Comparison of ENCODE assay signal across 1 cellular context in the genomic region with DNA sequence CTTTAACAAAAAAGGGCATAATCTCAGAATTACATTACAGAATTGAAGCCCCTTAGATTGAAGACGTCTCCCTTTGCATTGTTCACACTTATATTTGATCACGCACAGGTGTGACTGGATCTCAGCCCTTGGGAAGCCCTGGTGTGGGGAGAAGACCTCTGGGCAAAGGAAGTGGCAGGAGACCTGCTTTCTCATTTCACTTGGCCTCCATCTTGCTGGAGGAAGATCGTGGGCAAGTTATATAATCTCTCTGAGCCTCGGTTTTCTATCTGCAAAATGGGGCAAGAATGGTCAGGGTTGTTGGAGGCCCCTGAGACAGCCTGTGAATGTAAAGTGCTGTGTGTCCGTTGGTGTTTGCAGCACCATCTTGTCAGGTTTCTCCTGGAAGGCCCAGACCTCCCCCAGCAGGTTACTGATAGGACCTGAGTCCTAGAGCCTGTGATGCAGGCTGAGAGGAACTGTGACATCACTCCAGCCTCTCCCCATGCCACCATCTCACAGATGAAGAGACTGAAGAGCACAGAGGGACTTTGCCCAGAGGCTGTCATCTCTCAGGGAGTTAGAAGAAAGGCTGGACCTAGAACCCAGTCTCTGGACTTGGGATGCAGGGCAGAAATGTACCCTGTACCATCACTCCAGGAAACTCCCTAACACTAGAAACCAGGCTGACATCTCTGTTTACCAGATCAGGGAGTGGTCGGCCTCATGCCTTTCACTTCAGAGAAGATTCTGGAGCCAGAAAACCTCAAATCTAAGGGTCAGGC.
A peak's percentile ranks its signal among the peaks of the same experiment; 100 is the strongest.
TF ChIP-seq lines count a peak whose summit lies in the region.

No MANE protein-coding gene starts in this region.

TF ChIP-seq in HepG2, 621 proteins besides CTCF, POLR2A, EP300 and RAD21 (continues in another document):
- TF ChIP-seq GTF3A (CRISPR knock-in tag; conservative IDR thresholded peaks at IDR 0.05) (no peak), RXRB (CRISPR knock-in tag; IDR thresholded peaks at IDR 0.05; ENCODE audit: borderline replicate concordance) (peak; percentile 53; the same call in 1 of the 2 replicates), BCL6 (CRISPR knock-in tag; IDR thresholded peaks at IDR 0.05) (peak; percentile 67; the same call in 1 of the 2 replicates), YY1 (IDR thresholded peaks at IDR 0.05; ENCODE audit: insufficient read depth, insufficient replicate concordance, low read depth, low read length) (no peak), ZBTB20 (CRISPR knock-in tag; IDR thresholded peaks at IDR 0.05; ENCODE audit: borderline replicate concordance, low read depth) (no peak), ARNT (IDR thresholded peaks at IDR 0.05) (no peak), MLLT10 (CRISPR knock-in tag; IDR thresholded peaks at IDR 0.05) (no peak), FOXC1 (CRISPR knock-in tag; IDR thresholded peaks at IDR 0.05; ENCODE audit: borderline replicate concordance) (no peak), ADNP (CRISPR knock-in tag; IDR thresholded peaks at IDR 0.05) (peak; percentile 51; the same call in 1 of the 2 replicates), SMYD3 (CRISPR knock-in tag; IDR thresholded peaks at IDR 0.05) (no peak), ZFP82 (CRISPR knock-in tag; IDR thresholded peaks at IDR 0.05; ENCODE audit: borderline replicate concordance) (no peak), SRY (CRISPR knock-in tag; IDR thresholded peaks at IDR 0.05) (0 out of 2 replicates have a peak, but pooled peaks have one; percentile 22), MAFG (CRISPR knock-in tag; IDR thresholded peaks at IDR 0.05) (no peak), ZNF746 (CRISPR knock-in tag; IDR thresholded peaks at IDR 0.05) (0 out of 2 replicates have a peak, but pooled peaks have one; percentile 31), ZNF292 (CRISPR knock-in tag; IDR thresholded peaks at IDR 0.05; ENCODE audit: borderline replicate concordance, low read depth) (no peak), REPIN1 (CRISPR knock-in tag; IDR thresholded peaks at IDR 0.05; ENCODE audit: borderline replicate concordance, low read depth) (no peak), ZNF562 (CRISPR knock-in tag; IDR thresholded peaks at IDR 0.05; ENCODE audit: borderline replicate concordance) (no peak), HNRNPUL1 (IDR thresholded peaks at IDR 0.05; ENCODE audit: low read depth, low read length) (no peak), ETV5 (CRISPR knock-in tag; IDR thresholded peaks at IDR 0.05; ENCODE audit: borderline replicate concordance) (no peak), SRF (IDR thresholded peaks at IDR 0.05; ENCODE audit: low read depth, low read length) (no peak), ZNF564 (CRISPR knock-in tag; IDR thresholded peaks at IDR 0.05) (no peak), ZKSCAN1 (IDR thresholded peaks at IDR 0.05; ENCODE audit: low read length) (no peak), TAF15 (IDR thresholded peaks at IDR 0.05; ENCODE audit: low read depth, low read length, poor library complexity, severe bottlenecking) (no peak), XBP1 (CRISPR knock-in tag; IDR thresholded peaks at IDR 0.05) (no peak), ZNF296 (CRISPR knock-in tag; conservative IDR thresholded peaks at IDR 0.05) (no peak), CC2D1A (CRISPR knock-in tag; IDR thresholded peaks at IDR 0.05) (no peak), SAP130 (CRISPR knock-in tag; IDR thresholded peaks at IDR 0.05; ENCODE audit: low read depth) (no peak), PAF1 (CRISPR knock-in tag; IDR thresholded peaks at IDR 0.05) (no peak), ZNF263 (CRISPR knock-in tag; IDR thresholded peaks at IDR 0.05) (peak; percentile 55), CEBPB (IDR thresholded peaks at IDR 0.05; ENCODE audit: borderline replicate concordance, low read depth, low read length) (no peak), ZNF432 (CRISPR knock-in tag; IDR thresholded peaks at IDR 0.05; ENCODE audit: borderline replicate concordance) (no peak), ZNF747 (CRISPR knock-in tag; IDR thresholded peaks at IDR 0.05; ENCODE audit: borderline replicate concordance) (no peak), ZNF121 (CRISPR knock-in tag; IDR thresholded peaks at IDR 0.05) (no peak), FOXM1 (CRISPR knock-in tag; IDR thresholded peaks at IDR 0.05) (no peak)
- TF ChIP-seq, protein P1, sequence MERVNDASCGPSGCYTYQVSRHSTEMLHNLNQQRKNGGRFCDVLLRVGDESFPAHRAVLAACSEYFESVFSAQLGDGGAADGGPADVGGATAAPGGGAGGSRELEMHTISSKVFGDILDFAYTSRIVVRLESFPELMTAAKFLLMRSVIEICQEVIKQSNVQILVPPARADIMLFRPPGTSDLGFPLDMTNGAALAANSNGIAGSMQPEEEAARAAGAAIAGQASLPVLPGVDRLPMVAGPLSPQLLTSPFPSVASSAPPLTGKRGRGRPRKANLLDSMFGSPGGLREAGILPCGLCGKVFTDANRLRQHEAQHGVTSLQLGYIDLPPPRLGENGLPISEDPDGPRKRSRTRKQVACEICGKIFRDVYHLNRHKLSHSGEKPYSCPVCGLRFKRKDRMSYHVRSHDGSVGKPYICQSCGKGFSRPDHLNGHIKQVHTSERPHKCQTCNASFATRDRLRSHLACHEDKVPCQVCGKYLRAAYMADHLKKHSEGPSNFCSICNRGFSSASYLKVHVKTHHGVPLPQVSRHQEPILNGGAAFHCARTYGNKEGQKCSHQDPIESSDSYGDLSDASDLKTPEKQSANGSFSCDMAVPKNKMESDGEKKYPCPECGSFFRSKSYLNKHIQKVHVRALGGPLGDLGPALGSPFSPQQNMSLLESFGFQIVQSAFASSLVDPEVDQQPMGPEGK (CRISPR knock-in tag; IDR thresholded peaks at IDR 0.05) = peak; percentile 11; the same call in 1 of the 2 replicates
- TF ChIP-seq, protein P2, sequence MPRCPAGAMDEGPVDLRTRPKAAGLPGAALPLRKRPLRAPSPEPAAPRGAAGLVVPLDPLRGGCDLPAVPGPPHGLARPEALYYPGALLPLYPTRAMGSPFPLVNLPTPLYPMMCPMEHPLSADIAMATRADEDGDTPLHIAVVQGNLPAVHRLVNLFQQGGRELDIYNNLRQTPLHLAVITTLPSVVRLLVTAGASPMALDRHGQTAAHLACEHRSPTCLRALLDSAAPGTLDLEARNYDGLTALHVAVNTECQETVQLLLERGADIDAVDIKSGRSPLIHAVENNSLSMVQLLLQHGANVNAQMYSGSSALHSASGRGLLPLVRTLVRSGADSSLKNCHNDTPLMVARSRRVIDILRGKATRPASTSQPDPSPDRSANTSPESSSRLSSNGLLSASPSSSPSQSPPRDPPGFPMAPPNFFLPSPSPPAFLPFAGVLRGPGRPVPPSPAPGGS (CRISPR knock-in tag; IDR thresholded peaks at IDR 0.05) = no peak
- TF ChIP-seq, protein P3, sequence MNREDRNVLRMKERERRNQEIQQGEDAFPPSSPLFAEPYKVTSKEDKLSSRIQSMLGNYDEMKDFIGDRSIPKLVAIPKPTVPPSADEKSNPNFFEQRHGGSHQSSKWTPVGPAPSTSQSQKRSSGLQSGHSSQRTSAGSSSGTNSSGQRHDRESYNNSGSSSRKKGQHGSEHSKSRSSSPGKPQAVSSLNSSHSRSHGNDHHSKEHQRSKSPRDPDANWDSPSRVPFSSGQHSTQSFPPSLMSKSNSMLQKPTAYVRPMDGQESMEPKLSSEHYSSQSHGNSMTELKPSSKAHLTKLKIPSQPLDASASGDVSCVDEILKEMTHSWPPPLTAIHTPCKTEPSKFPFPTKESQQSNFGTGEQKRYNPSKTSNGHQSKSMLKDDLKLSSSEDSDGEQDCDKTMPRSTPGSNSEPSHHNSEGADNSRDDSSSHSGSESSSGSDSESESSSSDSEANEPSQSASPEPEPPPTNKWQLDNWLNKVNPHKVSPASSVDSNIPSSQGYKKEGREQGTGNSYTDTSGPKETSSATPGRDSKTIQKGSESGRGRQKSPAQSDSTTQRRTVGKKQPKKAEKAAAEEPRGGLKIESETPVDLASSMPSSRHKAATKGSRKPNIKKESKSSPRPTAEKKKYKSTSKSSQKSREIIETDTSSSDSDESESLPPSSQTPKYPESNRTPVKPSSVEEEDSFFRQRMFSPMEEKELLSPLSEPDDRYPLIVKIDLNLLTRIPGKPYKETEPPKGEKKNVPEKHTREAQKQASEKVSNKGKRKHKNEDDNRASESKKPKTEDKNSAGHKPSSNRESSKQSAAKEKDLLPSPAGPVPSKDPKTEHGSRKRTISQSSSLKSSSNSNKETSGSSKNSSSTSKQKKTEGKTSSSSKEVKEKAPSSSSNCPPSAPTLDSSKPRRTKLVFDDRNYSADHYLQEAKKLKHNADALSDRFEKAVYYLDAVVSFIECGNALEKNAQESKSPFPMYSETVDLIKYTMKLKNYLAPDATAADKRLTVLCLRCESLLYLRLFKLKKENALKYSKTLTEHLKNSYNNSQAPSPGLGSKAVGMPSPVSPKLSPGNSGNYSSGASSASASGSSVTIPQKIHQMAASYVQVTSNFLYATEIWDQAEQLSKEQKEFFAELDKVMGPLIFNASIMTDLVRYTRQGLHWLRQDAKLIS (CRISPR knock-in tag; IDR thresholded peaks at IDR 0.05) = no peak
- TF ChIP-seq, protein P4, sequence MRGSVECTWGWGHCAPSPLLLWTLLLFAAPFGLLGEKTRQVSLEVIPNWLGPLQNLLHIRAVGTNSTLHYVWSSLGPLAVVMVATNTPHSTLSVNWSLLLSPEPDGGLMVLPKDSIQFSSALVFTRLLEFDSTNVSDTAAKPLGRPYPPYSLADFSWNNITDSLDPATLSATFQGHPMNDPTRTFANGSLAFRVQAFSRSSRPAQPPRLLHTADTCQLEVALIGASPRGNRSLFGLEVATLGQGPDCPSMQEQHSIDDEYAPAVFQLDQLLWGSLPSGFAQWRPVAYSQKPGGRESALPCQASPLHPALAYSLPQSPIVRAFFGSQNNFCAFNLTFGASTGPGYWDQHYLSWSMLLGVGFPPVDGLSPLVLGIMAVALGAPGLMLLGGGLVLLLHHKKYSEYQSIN (CRISPR knock-in tag; IDR thresholded peaks at IDR 0.05; ENCODE audit: borderline replicate concordance) = no peak
- TF ChIP-seq, protein P5, sequence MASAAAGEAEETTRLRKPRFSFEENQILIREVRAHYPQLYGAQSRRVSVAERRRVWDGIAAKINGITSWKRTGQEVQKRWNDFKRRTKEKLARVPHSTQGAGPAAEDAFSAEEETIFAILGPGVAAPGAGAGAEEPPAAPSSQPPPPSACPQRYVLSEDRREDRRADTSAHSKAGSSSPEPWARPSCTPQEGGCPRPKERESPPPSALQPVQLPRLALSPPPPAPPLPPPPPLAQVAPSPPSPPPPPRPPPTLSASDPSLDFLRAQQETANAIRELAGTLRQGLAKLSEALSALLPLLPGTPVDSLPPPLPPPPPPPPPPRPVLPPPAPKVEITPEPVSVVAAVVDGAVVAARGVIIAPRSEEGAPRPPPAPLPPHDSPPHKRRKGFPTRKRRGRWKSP (CRISPR knock-in tag; IDR thresholded peaks at IDR 0.05) = 0 out of 2 replicates have a peak, but pooled peaks have one; percentile 31
- TF ChIP-seq, protein P6, sequence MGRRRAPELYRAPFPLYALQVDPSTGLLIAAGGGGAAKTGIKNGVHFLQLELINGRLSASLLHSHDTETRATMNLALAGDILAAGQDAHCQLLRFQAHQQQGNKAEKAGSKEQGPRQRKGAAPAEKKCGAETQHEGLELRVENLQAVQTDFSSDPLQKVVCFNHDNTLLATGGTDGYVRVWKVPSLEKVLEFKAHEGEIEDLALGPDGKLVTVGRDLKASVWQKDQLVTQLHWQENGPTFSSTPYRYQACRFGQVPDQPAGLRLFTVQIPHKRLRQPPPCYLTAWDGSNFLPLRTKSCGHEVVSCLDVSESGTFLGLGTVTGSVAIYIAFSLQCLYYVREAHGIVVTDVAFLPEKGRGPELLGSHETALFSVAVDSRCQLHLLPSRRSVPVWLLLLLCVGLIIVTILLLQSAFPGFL (CRISPR knock-in tag; IDR thresholded peaks at IDR 0.05) = no peak
- TF ChIP-seq, protein P7, sequence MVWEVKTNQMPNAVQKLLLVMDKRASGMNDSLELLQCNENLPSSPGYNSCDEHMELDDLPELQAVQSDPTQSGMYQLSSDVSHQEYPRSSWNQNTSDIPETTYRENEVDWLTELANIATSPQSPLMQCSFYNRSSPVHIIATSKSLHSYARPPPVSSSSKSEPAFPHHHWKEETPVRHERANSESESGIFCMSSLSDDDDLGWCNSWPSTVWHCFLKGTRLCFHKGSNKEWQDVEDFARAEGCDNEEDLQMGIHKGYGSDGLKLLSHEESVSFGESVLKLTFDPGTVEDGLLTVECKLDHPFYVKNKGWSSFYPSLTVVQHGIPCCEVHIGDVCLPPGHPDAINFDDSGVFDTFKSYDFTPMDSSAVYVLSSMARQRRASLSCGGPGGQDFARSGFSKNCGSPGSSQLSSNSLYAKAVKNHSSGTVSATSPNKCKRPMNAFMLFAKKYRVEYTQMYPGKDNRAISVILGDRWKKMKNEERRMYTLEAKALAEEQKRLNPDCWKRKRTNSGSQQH (CRISPR knock-in tag; IDR thresholded peaks at IDR 0.05; ENCODE audit: low read depth) = peak; percentile 70; the same call in 1 of the 2 replicates
- TF ChIP-seq, protein P8, sequence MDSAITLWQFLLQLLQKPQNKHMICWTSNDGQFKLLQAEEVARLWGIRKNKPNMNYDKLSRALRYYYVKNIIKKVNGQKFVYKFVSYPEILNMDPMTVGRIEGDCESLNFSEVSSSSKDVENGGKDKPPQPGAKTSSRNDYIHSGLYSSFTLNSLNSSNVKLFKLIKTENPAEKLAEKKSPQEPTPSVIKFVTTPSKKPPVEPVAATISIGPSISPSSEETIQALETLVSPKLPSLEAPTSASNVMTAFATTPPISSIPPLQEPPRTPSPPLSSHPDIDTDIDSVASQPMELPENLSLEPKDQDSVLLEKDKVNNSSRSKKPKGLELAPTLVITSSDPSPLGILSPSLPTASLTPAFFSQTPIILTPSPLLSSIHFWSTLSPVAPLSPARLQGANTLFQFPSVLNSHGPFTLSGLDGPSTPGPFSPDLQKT (CRISPR knock-in tag; IDR thresholded peaks at IDR 0.05; ENCODE audit: borderline replicate concordance) = no peak
